ENCODE assay signal across 8 cellular contexts in the genomic region with DNA sequence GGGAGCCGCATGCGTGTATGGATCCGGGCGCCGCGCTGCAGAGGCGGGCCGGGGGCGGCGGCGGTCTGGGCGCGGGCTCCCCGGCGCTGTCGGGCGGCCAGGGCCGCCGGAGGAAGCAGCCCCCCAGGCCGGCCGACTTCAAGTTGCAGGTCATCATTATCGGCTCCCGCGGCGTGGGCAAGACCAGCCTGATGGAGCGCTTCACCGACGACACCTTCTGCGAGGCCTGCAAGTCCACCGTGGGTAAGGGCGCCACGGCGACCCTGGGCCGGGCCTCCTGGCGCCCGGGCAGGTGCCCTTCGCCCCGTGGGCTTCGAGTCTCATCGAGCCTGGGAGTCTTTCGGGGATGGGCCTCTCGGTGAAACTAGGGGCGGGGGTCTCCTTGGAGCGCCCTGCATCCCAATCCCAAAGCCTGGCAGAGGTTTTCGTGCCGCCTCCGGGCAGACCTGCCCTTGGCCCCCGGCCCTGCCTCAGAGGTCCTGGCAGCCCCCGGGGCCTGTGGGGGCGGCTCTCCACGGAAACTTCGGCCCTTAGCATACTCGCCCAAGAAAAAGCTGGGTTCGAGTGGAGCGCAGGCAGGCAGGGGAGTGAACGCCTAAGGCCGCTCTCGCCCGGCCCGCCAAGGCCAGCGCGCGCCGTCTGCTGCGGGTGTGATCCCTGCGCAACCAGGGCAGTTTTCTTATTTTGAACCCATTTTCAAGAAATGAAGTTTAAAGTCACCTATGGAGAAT. TPM values are rescaled to one million over a fixed set of nuclear protein-coding genes. Genes with fewer than 3 reads are reported as not detected.
DNase-seq lines count a peak whose midpoint lies in the region; ATAC-seq and TF ChIP-seq lines count a peak whose summit lies in the region.

No MANE protein-coding gene starts in this region.

- peak; percentile 70 for DNase-seq in DMS 273 (lab: John Stamatoyannopoulos, UW; ENCODE audit: unreplicated experiment)
- DNase-seq in DMS 273 treated with DMSO at 0.1 percent for 48 hours (lab: John Stamatoyannopoulos, UW), result no peak
- DNase-seq in SJCRH30, result peak in 1 of 2 experiments; percentile 6
- no peak for DNase-seq in central memory CD8-positive, alpha-beta T cell (ENCODE audit: low spot score in 2 of 2)
- peak; percentile 10 for DNase-seq in mesenchymal stem cell
- DNase-seq in thyroid gland, result peak; percentile 13 to 31
- DNase-seq in NK-92 (lab: John Stamatoyannopoulos, UW; ENCODE audit: unreplicated experiment), result no peak

- H2BK5ac ChIP-seq in mesenchymal stem cell (ENCODE audit: low read depth, low read length, poor library complexity, severe bottlenecking), result no peak overlapping the region

- H3K79me1 ChIP-seq in mesenchymal stem cell (replicated peaks; ENCODE audit: low read length, poor library complexity, severe bottlenecking), result peaks cover 3% of the 10 kb centered on the region

- peak overlapping the region; percentile 38 for H2BK15ac ChIP-seq in mesenchymal stem cell (ENCODE audit: low read depth, poor library complexity, severe bottlenecking)

- H3K27me3 ChIP-seq in SJCRH30 (no peaks in the 10 kb centered on the region), mesenchymal stem cell (ENCODE audit: control insufficient read depth in 1 of 2, insufficient read depth in 1 of 2, low read length in 2 of 2) (peaks cover 0 to 20% of the 10 kb centered on the region in 2 experiments), thyroid gland (no peaks in the 10 kb centered on the region)

- H3K9me3 ChIP-seq in SJCRH30 (replicated peaks), result no peaks in the 10 kb centered on the region
- no peaks in the 10 kb centered on the region for H3K9me3 ChIP-seq in mesenchymal stem cell (ENCODE audit: control insufficient read depth, low read length)
- no peaks in the 10 kb centered on the region for H3K9me3 ChIP-seq in thyroid gland

- peaks cover 15% of the 10 kb centered on the region for H3K36me3 Mint-ChIP-seq in central memory CD8-positive, alpha-beta T cell (ENCODE audit: insufficient read depth)

- no peak overlapping the region for H2AFZ ChIP-seq in mesenchymal stem cell (ENCODE audit: low read depth, low read length)

- TF ChIP-seq POLR2A in thyroid gland (IDR thresholded peaks at IDR 0.05), result no peak

- TF ChIP-seq CTCF in thyroid gland (IDR thresholded peaks at IDR 0.05), result no peak

- H4K8ac ChIP-seq in mesenchymal stem cell (ENCODE audit: low read length), result peak overlapping the region; percentile 39

- peak overlapping the region; percentile 78 for H2BK120ac ChIP-seq in mesenchymal stem cell (ENCODE audit: low read depth, low read length)

- peak overlapping the region in 1 of 2 experiments; percentile 36 for H3K14ac ChIP-seq in mesenchymal stem cell (ENCODE audit: low read length in 2 of 2)

- H3K23ac ChIP-seq in mesenchymal stem cell (ENCODE audit: low read length in 2 of 2), result peak overlapping the region in 1 of 2 experiments; percentile 63

- no peaks in the 10 kb centered on the region for H3K4me1 ChIP-seq in SJCRH30
- H3K4me1 ChIP-seq in mesenchymal stem cell (ENCODE audit: control insufficient read depth, insufficient read depth, low read depth, low read length), result peaks cover 11% of the 10 kb centered on the region
- peaks cover 21 to 22% of the 10 kb centered on the region in 2 donors for H3K4me1 ChIP-seq in thyroid gland

- intact Hi-C loops in thyroid gland (cut with DNase I), result no loop called here

- H3K4ac ChIP-seq in mesenchymal stem cell (ENCODE audit: low read depth in 1 of 2, low read length in 2 of 2), result peak overlapping the region; percentile 56 to 89

- H3K4me2 ChIP-seq in mesenchymal stem cell (ENCODE audit: low read length, poor library complexity, severe bottlenecking), result peak overlapping the region; percentile 99

- peak overlapping the region in 1 of 2 experiments; percentile 48 for H3K18ac ChIP-seq in mesenchymal stem cell (ENCODE audit: low read depth in 1 of 2, low read length in 2 of 2)

- H2AK5ac ChIP-seq in mesenchymal stem cell (ENCODE audit: low read length, severe bottlenecking), result no peak overlapping the region

- H3K27ac ChIP-seq in SJCRH30 (no peak overlapping the region; the same call in 1 of the 2 replicates), mesenchymal stem cell (ENCODE audit: low read length, poor library complexity, severe bottlenecking) (no peak overlapping the region), thyroid gland (peak overlapping the region in 1 of 3 donors; percentile 65)

- peak overlapping the region; percentile 91 for H3K9ac ChIP-seq in mesenchymal stem cell (ENCODE audit: low read length)

- peak overlapping the region; percentile 3 for H3K27ac Mint-ChIP-seq in central memory CD8-positive, alpha-beta T cell (ENCODE audit: low read depth)

- H3K27me3 Mint-ChIP-seq in central memory CD8-positive, alpha-beta T cell, result no peaks in the 10 kb centered on the region

- H3K4me3 ChIP-seq in SJCRH30 (peak overlapping the region; percentile 74), mesenchymal stem cell (ENCODE audit: insufficient read depth in 1 of 2, low read depth in 1 of 2, low read length in 2 of 2) (peak overlapping the region; percentile 86 to 87), thyroid gland (replicated peaks in 1 of 3) (peak overlapping the region; percentile 61 to 82 (median 76))

- peak; percentile 7 for ATAC-seq in HG02884 (IDR thresholded peaks at IDR 0.05; ENCODE audit: unreplicated experiment)
- no peak for ATAC-seq in central memory CD8-positive, alpha-beta T cell (replicated peaks; ENCODE audit: extremely low read depth, poor library complexity, severe bottlenecking)

- H3K9me3 Mint-ChIP-seq in central memory CD8-positive, alpha-beta T cell, result no peaks in the 10 kb centered on the region

- H3K36me3 ChIP-seq in SJCRH30 (no peaks in the 10 kb centered on the region), mesenchymal stem cell (ENCODE audit: control insufficient read depth in 1 of 2, insufficient read depth in 2 of 2, low read depth in 1 of 2, low read length in 2 of 2) (peaks cover 6 to 7% of the 10 kb centered on the region in 2 experiments), thyroid gland (no peaks in the 10 kb centered on the region)

- 1% methylated on average over 59 of the region's 66 CpGs for WGBS in mesenchymal stem cell
- 1% methylated on average over 19 to 34 of the region's 66 CpGs for WGBS in thyroid gland, 2 donors

- peaks cover 49% of the 10 kb centered on the region for H3K4me1 Mint-ChIP-seq in central memory CD8-positive, alpha-beta T cell

- H4K91ac ChIP-seq in mesenchymal stem cell (ENCODE audit: low read length), result no peak overlapping the region

- peak overlapping the region; percentile 93 for H3K4me3 Mint-ChIP-seq in central memory CD8-positive, alpha-beta T cell

- H2BK12ac ChIP-seq in mesenchymal stem cell (ENCODE audit: low read length in 2 of 2), result no peak overlapping the region

RNA-seq across cellular contexts. Expression of a gene that starts 0.6 kb away (rescaled TPM):
- 51.2 and 52.9 TPM in 2 replicates for total RNA-seq in SJCRH30 (2014; rRNA removed; shearing (Covaris generic))
- polyA plus RNA-seq in mesenchymal stem cell (2013, experiment 1 of 2), result 29.5 TPM
- polyA plus RNA-seq in mesenchymal stem cell (2013, experiment 2 of 2), result 30.1 TPM
- total RNA-seq in thyroid gland, result 10 to 100 TPM; 36.3 to 60.9 (median 49.8) TPM

Comparison
In these comparisons a context has a peak if more than half of its experiments do, and no peak if none do; other contexts are left out.
1. DNase-seq: peak in DMS 273 (single experiment), mesenchymal stem cell (single experiment) and thyroid gland (2 of 2); none in DMS 273 treated with DMSO at 0.1 percent for 48 hours (single experiment), central memory CD8-positive, alpha-beta T cell (0 of 2) and NK-92 (single experiment).
2. Peak in every context shown above with its lines, with median percentiles within 50 percentile points of each other: H3K4me3 ChIP-seq.